ENCODE assay signal across 1 cellular context in the genomic region with DNA sequence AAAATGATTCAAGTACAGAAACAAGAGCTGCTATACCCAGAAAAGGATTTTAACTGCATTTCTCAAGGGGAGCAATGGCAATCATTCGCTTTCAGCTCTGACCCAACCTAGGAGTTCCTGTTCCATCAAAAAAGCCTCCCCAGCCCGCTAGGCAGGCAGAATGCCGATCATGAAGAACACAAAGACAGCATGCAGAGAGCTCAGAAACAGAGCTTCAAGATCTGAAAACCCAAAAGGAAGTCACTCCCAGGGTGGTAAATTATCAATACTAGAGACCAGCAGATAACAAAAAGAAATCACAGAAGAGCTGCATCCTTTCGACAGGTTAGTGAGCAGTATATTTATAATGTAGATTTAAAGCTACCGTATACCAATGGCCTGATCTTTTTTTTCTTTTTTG.
A peak's percentile ranks its signal among the peaks of the same experiment; 100 is the strongest.
TF ChIP-seq lines count a peak whose summit lies in the region.

No MANE protein-coding gene starts in this region.

TF ChIP-seq in GM23338, 12 proteins besides CTCF, POLR2A, EP300 and RAD21 (continued from another document):
- TF ChIP-seq, protein P1, sequence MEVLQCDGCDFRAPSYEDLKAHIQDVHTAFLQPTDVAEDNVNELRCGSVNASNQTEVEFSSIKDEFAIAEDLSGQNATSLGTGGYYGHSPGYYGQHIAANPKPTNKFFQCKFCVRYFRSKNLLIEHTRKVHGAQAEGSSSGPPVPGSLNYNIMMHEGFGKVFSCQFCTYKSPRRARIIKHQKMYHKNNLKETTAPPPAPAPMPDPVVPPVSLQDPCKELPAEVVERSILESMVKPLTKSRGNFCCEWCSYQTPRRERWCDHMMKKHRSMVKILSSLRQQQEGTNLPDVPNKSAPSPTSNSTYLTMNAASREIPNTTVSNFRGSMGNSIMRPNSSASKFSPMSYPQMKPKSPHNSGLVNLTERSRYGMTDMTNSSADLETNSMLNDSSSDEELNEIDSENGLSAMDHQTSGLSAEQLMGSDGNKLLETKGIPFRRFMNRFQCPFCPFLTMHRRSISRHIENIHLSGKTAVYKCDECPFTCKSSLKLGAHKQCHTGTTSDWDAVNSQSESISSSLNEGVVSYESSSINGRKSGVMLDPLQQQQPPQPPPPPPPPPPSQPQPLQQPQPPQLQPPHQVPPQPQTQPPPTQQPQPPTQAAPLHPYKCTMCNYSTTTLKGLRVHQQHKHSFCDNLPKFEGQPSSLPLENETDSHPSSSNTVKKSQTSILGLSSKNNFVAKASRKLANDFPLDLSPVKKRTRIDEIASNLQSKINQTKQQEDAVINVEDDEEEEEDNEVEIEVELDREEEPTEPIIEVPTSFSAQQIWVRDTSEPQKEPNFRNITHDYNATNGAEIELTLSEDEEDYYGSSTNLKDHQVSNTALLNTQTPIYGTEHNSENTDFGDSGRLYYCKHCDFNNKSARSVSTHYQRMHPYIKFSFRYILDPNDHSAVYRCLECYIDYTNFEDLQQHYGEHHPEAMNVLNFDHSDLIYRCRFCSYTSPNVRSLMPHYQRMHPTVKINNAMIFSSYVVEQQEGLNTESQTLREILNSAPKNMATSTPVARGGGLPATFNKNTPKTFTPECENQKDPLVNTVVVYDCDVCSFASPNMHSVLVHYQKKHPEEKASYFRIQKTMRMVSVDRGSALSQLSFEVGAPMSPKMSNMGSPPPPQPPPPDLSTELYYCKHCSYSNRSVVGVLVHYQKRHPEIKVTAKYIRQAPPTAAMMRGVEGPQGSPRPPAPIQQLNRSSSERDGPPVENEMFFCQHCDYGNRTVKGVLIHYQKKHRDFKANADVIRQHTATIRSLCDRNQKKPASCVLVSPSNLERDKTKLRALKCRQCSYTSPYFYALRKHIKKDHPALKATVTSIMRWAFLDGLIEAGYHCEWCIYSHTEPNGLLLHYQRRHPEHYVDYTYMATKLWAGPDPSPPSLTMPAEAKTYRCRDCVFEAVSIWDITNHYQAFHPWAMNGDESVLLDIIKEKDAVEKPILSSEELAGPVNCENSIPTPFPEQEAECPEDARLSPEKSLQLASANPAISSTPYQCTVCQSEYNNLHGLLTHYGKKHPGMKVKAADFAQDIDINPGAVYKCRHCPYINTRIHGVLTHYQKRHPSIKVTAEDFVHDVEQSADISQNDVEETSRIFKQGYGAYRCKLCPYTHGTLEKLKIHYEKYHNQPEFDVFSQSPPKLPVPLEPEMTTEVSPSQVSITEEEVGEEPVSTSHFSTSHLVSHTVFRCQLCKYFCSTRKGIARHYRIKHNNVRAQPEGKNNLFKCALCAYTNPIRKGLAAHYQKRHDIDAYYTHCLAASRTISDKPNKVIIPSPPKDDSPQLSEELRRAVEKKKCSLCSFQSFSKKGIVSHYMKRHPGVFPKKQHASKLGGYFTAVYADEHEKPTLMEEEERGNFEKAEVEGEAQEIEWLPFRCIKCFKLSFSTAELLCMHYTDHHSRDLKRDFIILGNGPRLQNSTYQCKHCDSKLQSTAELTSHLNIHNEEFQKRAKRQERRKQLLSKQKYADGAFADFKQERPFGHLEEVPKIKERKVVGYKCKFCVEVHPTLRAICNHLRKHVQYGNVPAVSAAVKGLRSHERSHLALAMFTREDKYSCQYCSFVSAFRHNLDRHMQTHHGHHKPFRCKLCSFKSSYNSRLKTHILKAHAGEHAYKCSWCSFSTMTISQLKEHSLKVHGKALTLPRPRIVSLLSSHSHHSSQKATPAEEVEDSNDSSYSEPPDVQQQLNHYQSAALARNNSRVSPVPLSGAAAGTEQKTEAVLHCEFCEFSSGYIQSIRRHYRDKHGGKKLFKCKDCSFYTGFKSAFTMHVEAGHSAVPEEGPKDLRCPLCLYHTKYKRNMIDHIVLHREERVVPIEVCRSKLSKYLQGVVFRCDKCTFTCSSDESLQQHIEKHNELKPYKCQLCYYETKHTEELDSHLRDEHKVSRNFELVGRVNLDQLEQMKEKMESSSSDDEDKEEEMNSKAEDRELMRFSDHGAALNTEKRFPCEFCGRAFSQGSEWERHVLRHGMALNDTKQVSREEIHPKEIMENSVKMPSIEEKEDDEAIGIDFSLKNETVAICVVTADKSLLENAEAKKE (CRISPR knock-in tag; IDR thresholded peaks at IDR 0.05), result peak; percentile 94
- TF ChIP-seq POLR2AphosphoS5 (IDR thresholded peaks at IDR 0.05; ENCODE audit: low read depth) (no peak), JUNB (IDR thresholded peaks at IDR 0.05; ENCODE audit: unreplicated experiment) (no peak), CREB1 (CRISPR knock-in tag; IDR thresholded peaks at IDR 0.05; ENCODE audit: low read depth) (no peak), EZH2phosphoT487 (IDR thresholded peaks at IDR 0.05; ENCODE audit: unreplicated experiment) (no peak), ZNF331 (CRISPR knock-in tag; IDR thresholded peaks at IDR 0.05; ENCODE audit: low read depth) (no peak), STAT1 (IDR thresholded peaks at IDR 0.05; ENCODE audit: unreplicated experiment) (no peak), NANOG (IDR thresholded peaks at IDR 0.05; ENCODE audit: borderline replicate concordance) (peak; percentile 98), EZH2 (IDR thresholded peaks at IDR 0.05; ENCODE audit: low read depth, unreplicated experiment) (no peak)
- TF ChIP-seq, protein P2, sequence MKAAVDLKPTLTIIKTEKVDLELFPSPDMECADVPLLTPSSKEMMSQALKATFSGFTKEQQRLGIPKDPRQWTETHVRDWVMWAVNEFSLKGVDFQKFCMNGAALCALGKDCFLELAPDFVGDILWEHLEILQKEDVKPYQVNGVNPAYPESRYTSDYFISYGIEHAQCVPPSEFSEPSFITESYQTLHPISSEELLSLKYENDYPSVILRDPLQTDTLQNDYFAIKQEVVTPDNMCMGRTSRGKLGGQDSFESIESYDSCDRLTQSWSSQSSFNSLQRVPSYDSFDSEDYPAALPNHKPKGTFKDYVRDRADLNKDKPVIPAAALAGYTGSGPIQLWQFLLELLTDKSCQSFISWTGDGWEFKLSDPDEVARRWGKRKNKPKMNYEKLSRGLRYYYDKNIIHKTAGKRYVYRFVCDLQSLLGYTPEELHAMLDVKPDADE (IDR thresholded peaks at IDR 0.05), result peak; percentile 87
- TF ChIP-seq, protein P3, sequence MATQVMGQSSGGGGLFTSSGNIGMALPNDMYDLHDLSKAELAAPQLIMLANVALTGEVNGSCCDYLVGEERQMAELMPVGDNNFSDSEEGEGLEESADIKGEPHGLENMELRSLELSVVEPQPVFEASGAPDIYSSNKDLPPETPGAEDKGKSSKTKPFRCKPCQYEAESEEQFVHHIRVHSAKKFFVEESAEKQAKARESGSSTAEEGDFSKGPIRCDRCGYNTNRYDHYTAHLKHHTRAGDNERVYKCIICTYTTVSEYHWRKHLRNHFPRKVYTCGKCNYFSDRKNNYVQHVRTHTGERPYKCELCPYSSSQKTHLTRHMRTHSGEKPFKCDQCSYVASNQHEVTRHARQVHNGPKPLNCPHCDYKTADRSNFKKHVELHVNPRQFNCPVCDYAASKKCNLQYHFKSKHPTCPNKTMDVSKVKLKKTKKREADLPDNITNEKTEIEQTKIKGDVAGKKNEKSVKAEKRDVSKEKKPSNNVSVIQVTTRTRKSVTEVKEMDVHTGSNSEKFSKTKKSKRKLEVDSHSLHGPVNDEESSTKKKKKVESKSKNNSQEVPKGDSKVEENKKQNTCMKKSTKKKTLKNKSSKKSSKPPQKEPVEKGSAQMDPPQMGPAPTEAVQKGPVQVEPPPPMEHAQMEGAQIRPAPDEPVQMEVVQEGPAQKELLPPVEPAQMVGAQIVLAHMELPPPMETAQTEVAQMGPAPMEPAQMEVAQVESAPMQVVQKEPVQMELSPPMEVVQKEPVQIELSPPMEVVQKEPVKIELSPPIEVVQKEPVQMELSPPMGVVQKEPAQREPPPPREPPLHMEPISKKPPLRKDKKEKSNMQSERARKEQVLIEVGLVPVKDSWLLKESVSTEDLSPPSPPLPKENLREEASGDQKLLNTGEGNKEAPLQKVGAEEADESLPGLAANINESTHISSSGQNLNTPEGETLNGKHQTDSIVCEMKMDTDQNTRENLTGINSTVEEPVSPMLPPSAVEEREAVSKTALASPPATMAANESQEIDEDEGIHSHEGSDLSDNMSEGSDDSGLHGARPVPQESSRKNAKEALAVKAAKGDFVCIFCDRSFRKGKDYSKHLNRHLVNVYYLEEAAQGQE (IDR thresholded peaks at IDR 0.05; ENCODE audit: unreplicated experiment), result no peak
